Comparison of ENCODE assay signal across 16 cellular contexts in genomic region chr2:41878726-41879366, GRCh38.
DNase-seq lines count a peak whose midpoint lies in the region; ATAC-seq and TF ChIP-seq lines count a peak whose summit lies in the region.
"Had no signal": no experiment of that assay in that cellular context is flagged by ENCODE, and none has a peak within 500 bp of the region (broad histone marks: within the 10 kb centered on the region; RNA-seq: fewer than 3 reads in every experiment).

No MANE protein-coding gene starts in this region.

- H3K27ac Mint-ChIP-seq in T-helper 17 cell = no peak overlapping the region

- H3K27ac ChIP-seq in fibroblast of lung (ENCODE audit: insufficient read depth, low read length) (no peak overlapping the region), mesenchymal stem cell (ENCODE audit: low read length, poor library complexity, severe bottlenecking) (no peak overlapping the region), spleen (peak overlapping the region in 5 of 8 donors; percentile 7 to 26 (median 21)), suprapubic skin (no peak overlapping the region)
- H3K27ac ChIP-seq: prostate gland, thoracic aorta had no signal

- TF ChIP-seq POLR2A in spleen (IDR thresholded peaks at IDR 0.05) = no peak
- TF ChIP-seq POLR2A in suprapubic skin (IDR thresholded peaks at IDR 0.05) = no peak

- no peak overlapping the region for H2BK5ac ChIP-seq in mesenchymal stem cell (ENCODE audit: low read depth, low read length, poor library complexity, severe bottlenecking)

- whole genome bisulfite sequencing in mesenchymal stem cell = 71% methylated on average over 12 of the region's 13 CpGs
- 40 to 48% (median 47%) methylated on average over 13 of the region's 13 CpGs for WGBS in spleen, 5 donors
- WGBS in suprapubic skin = 61% methylated on average over 13 of the region's 13 CpGs

- H3K4me3 ChIP-seq in fibroblast of lung (replicated peaks in 1 of 4; ENCODE audit: control extremely low read depth in 1 of 4, insufficient read depth in 1 of 4, low read depth in 3 of 4, low read length in 4 of 4) (no peak overlapping the region), mesenchymal stem cell (ENCODE audit: insufficient read depth in 1 of 2, low read depth in 1 of 2, low read length in 2 of 2) (no peak overlapping the region), spleen (no peak overlapping the region), suprapubic skin (no peak overlapping the region)
- H3K4me3 ChIP-seq: prostate gland, thoracic aorta had no signal

- no peak overlapping the region for H3K23ac ChIP-seq in mesenchymal stem cell (ENCODE audit: low read length in 2 of 2)

- H3K4me3 Mint-ChIP-seq in T-helper 17 cell = peak overlapping the region; percentile 66

- H3K4me2 ChIP-seq in fibroblast of lung (ENCODE audit: extremely low read depth, insufficient read depth, low read length) (no peak overlapping the region), mesenchymal stem cell (ENCODE audit: low read length, poor library complexity, severe bottlenecking) (no peak overlapping the region)

- H4K91ac ChIP-seq in mesenchymal stem cell (ENCODE audit: low read length) = no peak overlapping the region

- H3K79me1 ChIP-seq in mesenchymal stem cell (replicated peaks; ENCODE audit: low read length, poor library complexity, severe bottlenecking) = no peaks in the 10 kb centered on the region

- H2AK5ac ChIP-seq in mesenchymal stem cell (ENCODE audit: low read length, severe bottlenecking) = no peak overlapping the region

- intact Hi-C loops in spleen (cut with DNase I; ENCODE audit: low total_unique reads) = no loop called here

- H3K4me1 ChIP-seq in fibroblast of lung (ENCODE audit: control insufficient read depth, extremely low read depth, insufficient read depth, low read length) = no peaks in the 10 kb centered on the region
- peaks cover 3% of the 10 kb centered on the region for H3K4me1 ChIP-seq in mesenchymal stem cell (ENCODE audit: control insufficient read depth, insufficient read depth, low read depth, low read length)
- peaks cover 0 to 11% (median 0%) of the 10 kb centered on the region in 6 donors for H3K4me1 ChIP-seq in spleen
- peaks cover 13% of the 10 kb centered on the region for H3K4me1 ChIP-seq in suprapubic skin
- H3K4me1 ChIP-seq: prostate gland had no signal

- ATAC-seq in T-helper 17 cell = no peak
- ATAC-seq in HG03097 (IDR thresholded peaks at IDR 0.05; ENCODE audit: low FRiP score, unreplicated experiment) = no peak

- H4K8ac ChIP-seq in mesenchymal stem cell (ENCODE audit: low read length) = peak overlapping the region; percentile 85

- H3K9me3 ChIP-seq in T-helper 17 cell (ENCODE audit: control insufficient read depth, low read length, poor library complexity, severe bottlenecking) (no peaks in the 10 kb centered on the region), fibroblast of lung (ENCODE audit: control insufficient read depth, insufficient read depth, low read depth, low read length) (no peaks in the 10 kb centered on the region), mesenchymal stem cell (ENCODE audit: control insufficient read depth, low read length) (no peaks in the 10 kb centered on the region), spleen (no peaks in the 10 kb centered on the region), suprapubic skin (no peaks in the 10 kb centered on the region)
- H3K9me3 ChIP-seq: BE2C, prostate gland, thoracic aorta had no signal

- DNase-seq in T-helper 17 cell (no peak), fibroblast of lung (ENCODE audit: low read depth in 2 of 2) (peak; percentile 28 to 79), mesenchymal stem cell (no peak), spleen (no peak), T-helper 1 cell (no peak), suprapubic skin (ENCODE audit: low spot score in 2 of 2) (no peak), activated gamma-delta T cell treated with Interleukin-2 at 50 U/mL for 16 hours (no peak)
- DNase-seq: activated CD8-positive, alpha-beta memory T cell treated with anti-CD3 and anti-CD28 coated beads, Interleukin-2, amount 50 U/mL, for 4 hours; activated naive CD4-positive, alpha-beta T cell; NCI-H446 treated with DMSO at 0.1 percent for 48 hours; SIG-M5; T1000 had no signal

- H3K9ac ChIP-seq in fibroblast of lung (ENCODE audit: insufficient read depth, low read length) = no peak overlapping the region
- no peak overlapping the region for H3K9ac ChIP-seq in mesenchymal stem cell (ENCODE audit: low read length)

- H3K27me3 Mint-ChIP-seq in T-helper 17 cell = peaks cover 14% of the 10 kb centered on the region

- peak overlapping the region; percentile 36 for H2BK15ac ChIP-seq in mesenchymal stem cell (ENCODE audit: low read depth, poor library complexity, severe bottlenecking)

- peaks cover 16% of the 10 kb centered on the region for H3K4me1 Mint-ChIP-seq in T-helper 17 cell

- H3K36me3 ChIP-seq in fibroblast of lung (ENCODE audit: control insufficient read depth, insufficient read depth, low read length) = no peaks in the 10 kb centered on the region
- no peaks in the 10 kb centered on the region for H3K36me3 ChIP-seq in mesenchymal stem cell (ENCODE audit: control insufficient read depth in 1 of 2, insufficient read depth in 2 of 2, low read depth in 1 of 2, low read length in 2 of 2)
- H3K36me3 ChIP-seq in spleen = no peaks in the 10 kb centered on the region
- no peaks in the 10 kb centered on the region for H3K36me3 ChIP-seq in suprapubic skin
- H3K36me3 ChIP-seq: BE2C, prostate gland, thoracic aorta had no signal

- no peak overlapping the region for H2AFZ ChIP-seq in fibroblast of lung (ENCODE audit: low read length)
- no peak overlapping the region for H2AFZ ChIP-seq in mesenchymal stem cell (ENCODE audit: low read depth, low read length)

- no peaks in the 10 kb centered on the region for H4K20me1 ChIP-seq in fibroblast of lung (ENCODE audit: control insufficient read depth, extremely low read depth, insufficient read depth, low read length)

- H3K4ac ChIP-seq in mesenchymal stem cell (ENCODE audit: low read depth in 1 of 2, low read length in 2 of 2) = peak overlapping the region; percentile 77 to 82

- no peaks in the 10 kb centered on the region for H3K79me2 ChIP-seq in fibroblast of lung (ENCODE audit: control insufficient read depth, insufficient read depth, low read length)

- H3K14ac ChIP-seq in mesenchymal stem cell (ENCODE audit: low read length in 2 of 2) = no peak overlapping the region

- H3K36me3 Mint-ChIP-seq in T-helper 17 cell (ENCODE audit: low read depth) = peaks cover 6% of the 10 kb centered on the region

- H3K27me3 ChIP-seq in fibroblast of lung (ENCODE audit: control insufficient read depth, insufficient read depth, low read length) (peaks cover 4% of the 10 kb centered on the region), mesenchymal stem cell (ENCODE audit: control insufficient read depth in 1 of 2, insufficient read depth in 1 of 2, low read length in 2 of 2) (no peaks in the 10 kb centered on the region), spleen (replicated peaks in 1 of 7) (peaks cover 0 to 7% (median 0%) of the 10 kb centered on the region in 7 donors), suprapubic skin (no peaks in the 10 kb centered on the region)
- H3K27me3 ChIP-seq: BE2C had no signal

- TF ChIP-seq EP300 in suprapubic skin (IDR thresholded peaks at IDR 0.05) = no peak

- TF ChIP-seq CTCF in fibroblast of lung (conservative IDR thresholded peaks at IDR 0.05 in 1 of 2, IDR thresholded peaks at IDR 0.05 in 1 of 2; ENCODE audit: low read depth in 1 of 2, low read length in 2 of 2) (no peak), spleen (IDR thresholded peaks at IDR 0.05 in 8 of 11, conservative IDR thresholded peaks at IDR 0.05 in 3 of 11) (no peak), suprapubic skin (IDR thresholded peaks at IDR 0.05) (no peak)

- peak overlapping the region; percentile 24 to 81 for H3K18ac ChIP-seq in mesenchymal stem cell (ENCODE audit: low read depth in 1 of 2, low read length in 2 of 2)

- peak overlapping the region; percentile 57 for H2BK120ac ChIP-seq in mesenchymal stem cell (ENCODE audit: low read depth, low read length)

- peak overlapping the region; percentile 84 to 99 for H2BK12ac ChIP-seq in mesenchymal stem cell (ENCODE audit: low read length in 2 of 2)

Comparison
In these comparisons a context has a peak if more than half of its experiments do, and no peak if none do; other contexts are left out.
1. DNase-seq: peak in fibroblast of lung (2 of 2); none in T-helper 17 cell (0 of 3), mesenchymal stem cell (single experiment), spleen (single experiment), T-helper 1 cell (0 of 5), suprapubic skin (0 of 2) and activated gamma-delta T cell treated with Interleukin-2 at 50 U/mL for 16 hours (single experiment).
2. H3K27ac ChIP-seq: peak in spleen (5 of 8); none in fibroblast of lung (single experiment), mesenchymal stem cell (single experiment) and suprapubic skin (single experiment).